Comparison of ENCODE assay signal across 22 cellular contexts in genomic region chr3:127204841-127205582, GRCh38. TPM values are rescaled to one million over a fixed set of nuclear protein-coding genes. Genes with fewer than 3 reads are reported as not detected.
DNase-seq lines count a peak whose midpoint lies in the region; ATAC-seq, FAIRE-seq and TF ChIP-seq lines count a peak whose summit lies in the region.
"Had no signal": no experiment of that assay in that cellular context is flagged by ENCODE, and none has a peak within 500 bp of the region (broad histone marks: within the 10 kb centered on the region; RNA-seq: fewer than 3 reads in every experiment).

No MANE protein-coding gene starts in this region.

- no peaks in the 10 kb centered on the region for H3K36me3 Mint-ChIP-seq in activated CD4-positive, alpha-beta T cell treated with anti-CD3 and anti-CD28 coated beads, Interleukin-2, amount 10 ng/mL, durations not matched to agents 24 days and 14 days (ENCODE audit: low read depth)
- H3K36me3 Mint-ChIP-seq in type B pancreatic cell, result no peaks in the 10 kb centered on the region

- no peak overlapping the region for H3K4me3 Mint-ChIP-seq in activated CD4-positive, alpha-beta T cell treated with anti-CD3 and anti-CD28 coated beads, Interleukin-2, amount 10 ng/mL, durations not matched to agents 24 days and 14 days
- no peak overlapping the region for H3K4me3 Mint-ChIP-seq in type B pancreatic cell
- H3K4me3 Mint-ChIP-seq: GM23338, HFFc6 had no signal

- no peak overlapping the region for H3K4me3 ChIP-seq in bronchial epithelial cell (ENCODE audit: low read depth, low read length)
- H3K4me3 ChIP-seq: GM23338 had no signal

- FAIRE-seq in bronchial epithelial cell (lab: Jason Lieb, UNC), result peak; percentile 82
- FAIRE-seq: GM12892, GM19239 had no signal

- no peak overlapping the region for H3K27ac Mint-ChIP-seq in activated CD4-positive, alpha-beta T cell treated with anti-CD3 and anti-CD28 coated beads, Interleukin-2, amount 10 ng/mL, durations not matched to agents 24 days and 14 days
- H3K27ac Mint-ChIP-seq in type B pancreatic cell, result no peak overlapping the region
- H3K27ac Mint-ChIP-seq: GM23338, HFFc6 had no signal

- ATAC-seq in HG03439 (IDR thresholded peaks at IDR 0.05; ENCODE audit: unreplicated experiment), result no peak
- ATAC-seq in HG03280 (IDR thresholded peaks at IDR 0.05; ENCODE audit: unreplicated experiment), result no peak
- ATAC-seq: GM23338 had no signal

- H3K4me1 Mint-ChIP-seq in activated CD4-positive, alpha-beta T cell treated with anti-CD3 and anti-CD28 coated beads, Interleukin-2, amount 10 ng/mL, durations not matched to agents 24 days and 14 days, result no peaks in the 10 kb centered on the region
- H3K4me1 Mint-ChIP-seq in type B pancreatic cell (ENCODE audit: unreplicated experiment), result no peaks in the 10 kb centered on the region
- H3K4me1 Mint-ChIP-seq: GM23338 had no signal

- peaks cover 5% of the 10 kb centered on the region for H3K9me3 Mint-ChIP-seq in activated CD4-positive, alpha-beta T cell treated with anti-CD3 and anti-CD28 coated beads, Interleukin-2, amount 10 ng/mL, durations not matched to agents 24 days and 14 days
- H3K9me3 Mint-ChIP-seq in type B pancreatic cell, result no peaks in the 10 kb centered on the region

- TF ChIP-seq CTCF in bronchial epithelial cell (IDR thresholded peaks at IDR 0.05; ENCODE audit: insufficient read depth, low read length, severe bottlenecking) (no peak), type B pancreatic cell (conservative IDR thresholded peaks at IDR 0.05) (no peak)

- peak; percentile 36 for DNase-seq in activated CD4-positive, alpha-beta T cell treated with anti-CD3 and anti-CD28 coated beads, Interleukin-2, amount 10 ng/mL, durations not matched to agents 24 days and 14 days
- no peak for DNase-seq in activated CD4-positive, alpha-beta T cell treated with anti-CD3 and anti-CD28 coated beads, Interleukin-2, amount 50 U/mL, for 1 hour
- DNase-seq in bronchial epithelial cell (ENCODE audit: low read depth) (no peak), mucosa of gallbladder (ENCODE audit: low spot score) (peak; percentile 7), type B pancreatic cell (ENCODE audit: extremely low spot score, unreplicated experiment) (peak; percentile 49), activated gamma-delta T cell treated with Interleukin-2 at 50 U/mL for 16 hours (no peak)
- DNase-seq: Calu3, DMS79, HFFc6, KBM-7, NCI-H1105, NCI-H1930, NCI-H2171 treated with DMSO at 0.1 percent for 48 hours, NCI-H82 had no signal

- peaks cover 10% of the 10 kb centered on the region for H3K27me3 Mint-ChIP-seq in activated CD4-positive, alpha-beta T cell treated with anti-CD3 and anti-CD28 coated beads, Interleukin-2, amount 10 ng/mL, durations not matched to agents 24 days and 14 days
- peaks cover 18% of the 10 kb centered on the region for H3K27me3 Mint-ChIP-seq in type B pancreatic cell

- no peaks in the 10 kb centered on the region for H3K36me3 ChIP-seq in bronchial epithelial cell (ENCODE audit: control insufficient read depth, insufficient read depth, low read length)

- no peaks in the 10 kb centered on the region for H3K27me3 ChIP-seq in bronchial epithelial cell (ENCODE audit: control insufficient read depth, insufficient read depth, low read length)

- intact Hi-C loops in activated CD4-positive, alpha-beta T cell treated with anti-CD3 and anti-CD28 coated beads, Interleukin-2, amount 10 ng/mL, durations not matched to agents 24 days and 14 days (cut with micrococcal nuclease), result no loop called here

RNA-seq across cellular contexts. Expression of gene PRR23E, which starts 12.1 kb away (rescaled TPM):
- total RNA-seq in activated CD4-positive, alpha-beta T cell treated with anti-CD3 and anti-CD28 coated beads, Interleukin-2, amount 10 ng/mL, durations not matched to agents 24 days and 14 days, result not detected in 2 replicates
- total RNA-seq in bronchial epithelial cell (not detected in 2 replicates), mucosa of gallbladder (not detected), type B pancreatic cell (ENCODE audit: low replicate concordance) (not detected in 2 replicates)
- total RNA-seq: A172, Calu3, G401, GM23338, HFFc6, NCI-H460 had no signal

Comparison
In these comparisons a context has a peak if more than half of its experiments do, and no peak if none do; other contexts are left out.
1. DNase-seq: peak in activated CD4-positive, alpha-beta T cell treated with anti-CD3 and anti-CD28 coated beads, Interleukin-2, amount 10 ng/mL, durations not matched to agents 24 days and 14 days (single experiment), mucosa of gallbladder (single experiment) and type B pancreatic cell (single experiment); none in activated CD4-positive, alpha-beta T cell treated with anti-CD3 and anti-CD28 coated beads, Interleukin-2, amount 50 U/mL, for 1 hour (single experiment), bronchial epithelial cell (single experiment) and activated gamma-delta T cell treated with Interleukin-2 at 50 U/mL for 16 hours (single experiment).